Comparison of ENCODE assay signal across 8 cellular contexts in genomic region chr10:102643346-102644065, GRCh38. TPM values are rescaled to one million over a fixed set of nuclear protein-coding genes. Genes with fewer than 3 reads are reported as not detected.
A peak's percentile ranks its signal among the peaks of the same experiment; 100 is the strongest.
DNase-seq lines count a peak whose midpoint lies in the region; ATAC-seq and TF ChIP-seq lines count a peak whose summit lies in the region.

No MANE protein-coding gene starts in this region.

- H3K9me3 ChIP-seq in effector memory CD4-positive, alpha-beta T cell (ENCODE audit: control insufficient read depth, low read length): no peaks in the 10 kb centered on the region
- no peaks in the 10 kb centered on the region for H3K9me3 ChIP-seq in lung (ENCODE audit: control insufficient read depth in 2 of 2, insufficient read depth in 1 of 2, low read length in 1 of 2)

- intact Hi-C loops in activated CD4-positive, alpha-beta T cell treated with anti-CD3 and anti-CD28 coated beads, Interleukin-2, amount 10 ng/mL, durations not matched to agents 24 days and 14 days (cut with micrococcal nuclease): loop anchor here (5.0 to 10.0 kb wide), 3 partner anchors 209 to 724 kb away; partner anchors contain the start of genes CUEDC2, NOLC1 and TAF5

- peaks cover 30% of the 10 kb centered on the region for H3K4me1 Mint-ChIP-seq in activated CD4-positive, alpha-beta T cell treated with anti-CD3 and anti-CD28 coated beads, Interleukin-2, amount 10 ng/mL, durations not matched to agents 24 days and 14 days
- H3K4me1 Mint-ChIP-seq in stimulated activated effector memory CD8-positive, alpha-beta T cell treated with anti-CD3 and anti-CD28 coated beads, Interleukin-12 subunit alpha, Interleukin-12 subunit beta, amount 100 ng/mL, for 72 hours: peaks cover 37% of the 10 kb centered on the region

- H3K4me3 ChIP-seq in ACC112 (ENCODE audit: low read depth, low read length) (peak overlapping the region; percentile 88), lung (peak overlapping the region; percentile 87)
- H3K4me3 ChIP-seq in effector memory CD4-positive, alpha-beta T cell (ENCODE audit: insufficient read depth, low read depth, low read length, poor library complexity, severe bottlenecking): peak overlapping the region; percentile 92

- H3K27ac Mint-ChIP-seq in activated CD4-positive, alpha-beta T cell treated with anti-CD3 and anti-CD28 coated beads, Interleukin-2, amount 10 ng/mL, durations not matched to agents 24 days and 14 days: peak overlapping the region; percentile 92
- H3K27ac Mint-ChIP-seq in stimulated activated effector memory CD8-positive, alpha-beta T cell treated with anti-CD3 and anti-CD28 coated beads, Interleukin-12 subunit alpha, Interleukin-12 subunit beta, amount 100 ng/mL, for 72 hours: peak overlapping the region; percentile 89

- H3K4me1 ChIP-seq in ACC112 (ENCODE audit: control insufficient read depth, insufficient read depth, low read length, unreplicated experiment): peaks cover 18% of the 10 kb centered on the region
- peaks cover 26% of the 10 kb centered on the region for H3K4me1 ChIP-seq in effector memory CD4-positive, alpha-beta T cell (ENCODE audit: control insufficient read depth, insufficient read depth, low read length, poor library complexity, severe bottlenecking)
- peaks cover 13 to 18% of the 10 kb centered on the region in 2 donors for H3K4me1 ChIP-seq in lung (ENCODE audit: control insufficient read depth in 2 of 2, insufficient read depth in 2 of 2, low read length in 2 of 2)

- no peaks in the 10 kb centered on the region for H3K9me3 Mint-ChIP-seq in activated CD4-positive, alpha-beta T cell treated with anti-CD3 and anti-CD28 coated beads, Interleukin-2, amount 10 ng/mL, durations not matched to agents 24 days and 14 days
- H3K9me3 Mint-ChIP-seq in stimulated activated effector memory CD8-positive, alpha-beta T cell treated with anti-CD3 and anti-CD28 coated beads, Interleukin-12 subunit alpha, Interleukin-12 subunit beta, amount 100 ng/mL, for 72 hours: no peaks in the 10 kb centered on the region

- H3K4me3 Mint-ChIP-seq in activated CD4-positive, alpha-beta T cell treated with anti-CD3 and anti-CD28 coated beads, Interleukin-2, amount 10 ng/mL, durations not matched to agents 24 days and 14 days: peak overlapping the region; percentile 88
- H3K4me3 Mint-ChIP-seq in stimulated activated effector memory CD8-positive, alpha-beta T cell treated with anti-CD3 and anti-CD28 coated beads, Interleukin-12 subunit alpha, Interleukin-12 subunit beta, amount 100 ng/mL, for 72 hours: peak overlapping the region; percentile 94

- H3K27ac ChIP-seq in ACC112 (ENCODE audit: low read depth, low read length): peak overlapping the region; percentile 93
- H3K27ac ChIP-seq in effector memory CD4-positive, alpha-beta T cell (ENCODE audit: insufficient read depth, low read length, poor library complexity, severe bottlenecking): peak overlapping the region; percentile 95
- peak overlapping the region; percentile 98 to 100 for H3K27ac ChIP-seq in lung (ENCODE audit: low read depth in 1 of 2, low read length in 1 of 2)

- peaks cover 28% of the 10 kb centered on the region for H3K36me3 Mint-ChIP-seq in activated CD4-positive, alpha-beta T cell treated with anti-CD3 and anti-CD28 coated beads, Interleukin-2, amount 10 ng/mL, durations not matched to agents 24 days and 14 days (ENCODE audit: low read depth)
- peaks cover 52% of the 10 kb centered on the region for H3K36me3 Mint-ChIP-seq in stimulated activated effector memory CD8-positive, alpha-beta T cell treated with anti-CD3 and anti-CD28 coated beads, Interleukin-12 subunit alpha, Interleukin-12 subunit beta, amount 100 ng/mL, for 72 hours

- ATAC-seq in lung (ENCODE audit: insufficient read depth, low FRiP score) (no peak), HG03135 (IDR thresholded peaks at IDR 0.05; ENCODE audit: unreplicated experiment) (no peak)
- ATAC-seq in stimulated activated effector memory CD8-positive, alpha-beta T cell treated with anti-CD3 and anti-CD28 coated beads, Interleukin-12 subunit alpha, Interleukin-12 subunit beta, amount 100 ng/mL, for 72 hours: no peak

- TF ChIP-seq CTCF in GM13977 (IDR thresholded peaks at IDR 0.05; ENCODE audit: extremely low read depth, insufficient read depth, missing control alignments): no peak
- TF ChIP-seq CTCF in lung (IDR thresholded peaks at IDR 0.05; ENCODE audit: control extremely low read depth, extremely low read depth): no peak

- H3K27me3 ChIP-seq in ACC112 (ENCODE audit: insufficient read depth, low read length) (no peaks in the 10 kb centered on the region), lung (ENCODE audit: control insufficient read depth, insufficient read depth) (no peaks in the 10 kb centered on the region)
- H3K27me3 ChIP-seq in effector memory CD4-positive, alpha-beta T cell (replicated peaks; ENCODE audit: control insufficient read depth, insufficient read depth, low read length, poor library complexity, severe bottlenecking): no peaks in the 10 kb centered on the region

- 0 to 1% methylated on average over 40 to 75 of the region's 76 CpGs for WGBS in lung, 2 donors

- H3K27me3 Mint-ChIP-seq in activated CD4-positive, alpha-beta T cell treated with anti-CD3 and anti-CD28 coated beads, Interleukin-2, amount 10 ng/mL, durations not matched to agents 24 days and 14 days: no peaks in the 10 kb centered on the region

- DNase-seq in GM13977 (ENCODE audit: low spot score) (peak; percentile 61), NCI-H2196 treated with DMSO at 0.1 percent for 48 hours (lab: John Stamatoyannopoulos, UW; ENCODE audit: unreplicated experiment) (peak; percentile 14), lung (ENCODE audit: low spot score) (peak; percentile 65)
- peak; percentile 80 for DNase-seq in activated CD4-positive, alpha-beta T cell treated with anti-CD3 and anti-CD28 coated beads, Interleukin-2, amount 10 ng/mL, durations not matched to agents 24 days and 14 days
- peak; percentile 16 to 31 (median 17) for DNase-seq in effector memory CD4-positive, alpha-beta T cell
- peak in 1 of 2 donors; percentile 85 for DNase-seq in stimulated activated effector memory CD8-positive, alpha-beta T cell treated with anti-CD3 and anti-CD28 coated beads, Interleukin-12 subunit alpha, Interleukin-12 subunit beta, amount 100 ng/mL, for 72 hours (ENCODE audit: low spot score in 2 of 2)

- H3K36me3 ChIP-seq in ACC112 (ENCODE audit: insufficient read depth, low read length) (no peaks in the 10 kb centered on the region), lung (ENCODE audit: control insufficient read depth in 2 of 2, insufficient read depth in 2 of 2, low read length in 2 of 2) (peaks cover 0 to 8% of the 10 kb centered on the region in 2 donors)
- H3K36me3 ChIP-seq in effector memory CD4-positive, alpha-beta T cell (ENCODE audit: control insufficient read depth, insufficient read depth, low read length): no peaks in the 10 kb centered on the region

- H3K79me2 ChIP-seq in ACC112 (ENCODE audit: control insufficient read depth, insufficient read depth, low read length, unreplicated experiment): peaks cover 44% of the 10 kb centered on the region

- in situ Hi-C loops in GM13977 (cut with MboI; ENCODE audit: low pct_unique_long_range_greater_than_20kb, low sequenced_read_pairs, unreplicated experiment): no loop called here

- no peak overlapping the region for H2AFZ ChIP-seq in ACC112 (ENCODE audit: low read length, unreplicated experiment)

RNA-seq across cellular contexts. Expression of gene TRIM8, which starts 0.8 kb away (rescaled TPM):
- total RNA-seq in activated CD4-positive, alpha-beta T cell treated with anti-CD3 and anti-CD28 coated beads, Interleukin-2, amount 10 ng/mL, durations not matched to agents 24 days and 14 days: 85.5 and 85.7 TPM in 2 replicates
- 100 to 1,000 TPM; 136 to 173 TPM for total RNA-seq in lung
- 100 to 1,000 TPM in 1 of 2 donors, 10 to 100 TPM in 1; 81.5 to 104 TPM for polyA plus RNA-seq in lung
